9 cellular contexts compared by ENCODE assay signal in the genomic region with DNA sequence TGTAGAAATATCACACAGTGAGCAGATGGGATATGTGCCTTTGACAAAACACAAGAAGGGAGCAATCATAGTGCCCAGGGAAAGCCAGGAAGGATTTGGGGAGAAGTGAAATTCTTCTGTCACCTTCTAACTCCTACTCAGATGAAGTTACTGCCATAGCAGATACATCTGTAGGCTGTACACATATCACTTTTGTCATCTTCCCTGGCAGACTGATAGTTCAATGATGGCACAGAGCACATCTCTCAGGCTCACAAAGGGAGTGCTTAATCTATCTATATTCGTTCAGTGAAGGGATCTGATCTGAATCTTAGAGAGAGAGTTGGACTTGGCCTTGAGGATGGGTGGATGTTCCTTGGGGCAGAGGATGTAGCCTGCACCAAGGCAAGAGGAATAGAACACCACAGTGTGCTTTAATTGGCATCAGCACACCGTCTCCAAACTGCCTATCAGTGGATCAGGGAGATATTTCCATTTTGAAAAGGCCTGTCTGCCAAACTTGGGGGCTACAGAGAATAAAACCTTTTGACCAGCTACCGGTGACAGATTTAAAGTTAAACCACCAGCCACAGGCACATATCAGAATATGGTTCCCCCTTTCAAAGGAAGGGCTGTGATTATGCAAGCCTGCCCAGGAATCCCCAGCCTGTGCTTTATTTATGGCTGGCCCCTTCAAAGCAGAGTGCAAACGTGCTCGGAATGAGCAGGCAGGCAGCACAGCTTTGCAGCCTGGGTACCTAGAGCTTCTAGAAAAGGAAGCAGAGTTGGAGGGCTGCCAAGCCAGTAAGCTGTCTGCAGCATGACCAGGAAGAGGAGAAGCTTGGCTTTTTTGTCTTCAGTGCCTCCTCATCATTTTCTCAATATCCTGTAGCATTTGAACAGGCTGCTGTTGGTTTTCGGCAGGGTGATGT.
A peak's percentile ranks its signal among the peaks of the same experiment; 100 is the strongest.
DNase-seq lines count a peak whose midpoint lies in the region; ATAC-seq and TF ChIP-seq lines count a peak whose summit lies in the region.
"Had no signal": no experiment of that assay in that cellular context is flagged by ENCODE, and none has a peak within 500 bp of the region (broad histone marks: within the 10 kb centered on the region; RNA-seq: fewer than 3 reads in every experiment).

No MANE protein-coding gene starts in this region.

- H3K36me3 ChIP-seq in PC-3 (ENCODE audit: low read depth, low read length), result no peaks in the 10 kb centered on the region
- no peaks in the 10 kb centered on the region for H3K36me3 ChIP-seq in hepatocyte (replicated peaks; ENCODE audit: insufficient read depth, low read depth)

- no peaks in the 10 kb centered on the region for H3K27me3 ChIP-seq in PC-3 (ENCODE audit: low read length)
- H3K27me3 ChIP-seq in hepatocyte, result no peaks in the 10 kb centered on the region

- BruUV-seq in PC-3 (replicated peaks; lab: Mats Ljungman, UMichigan), result no TSS peak

- H3K79me2 ChIP-seq in PC-3 (ENCODE audit: low read length) (no peaks in the 10 kb centered on the region), hepatocyte (no peaks in the 10 kb centered on the region)

- no peak overlapping the region; the same call in 1 of the 2 replicates for H3K9ac ChIP-seq in PC-3 (ENCODE audit: low read length)

- H3K27ac ChIP-seq in PC-3 (ENCODE audit: low read length), result peak overlapping the region; percentile 95
- H3K27ac ChIP-seq in hepatocyte, result no peak overlapping the region
- H3K27ac ChIP-seq: A549 had no signal

- 64% methylated on average over 6 of the region's 6 CpGs for WGBS in hepatocyte (ENCODE audit: low lambda C conversion rate, missing lambda C conversion rate)

- no peaks in the 10 kb centered on the region for H3F3A ChIP-seq in PC-3 (ENCODE audit: low read length, unreplicated experiment)

- H3K9me2 ChIP-seq in PC-3 (replicated peaks; ENCODE audit: low read length) (no peaks in the 10 kb centered on the region), hepatocyte (replicated peaks; ENCODE audit: insufficient read depth) (no peaks in the 10 kb centered on the region)

- DNase-seq in NCI-H1105 treated with DMSO at 0.1 percent for 48 hours (lab: John Stamatoyannopoulos, UW) (peak; percentile 24), NCI-H1105 (lab: John Stamatoyannopoulos, UW) (no peak), PC-3 (peak; percentile 70), hepatocyte (ENCODE audit: low spot score) (peak; percentile 77), germinal center (ENCODE audit: low spot score) (no peak)
- DNase-seq in activated effector memory CD4-positive, alpha-beta T cell treated with anti-CD3 and anti-CD28 coated beads, Interleukin-2, amount 50 U/mL, for 16 hours, result peak; percentile 82
- DNase-seq in stimulated activated CD4-positive, alpha-beta T cell treated with anti-CD3 and anti-CD28 coated beads, Interleukin-2, amount 100 ng/mL, for 48 hours, result peak; percentile 30 to 42

- intact Hi-C loops in PC-3 (cut with micrococcal nuclease), result no loop called here

- CTCF ChIA-PET in PC-3 (lab: Charles Lee), result no interaction called here

- TF ChIP-seq CTCF in PC-3 (conservative IDR thresholded peaks at IDR 0.05; ENCODE audit: low read depth, low read length) (no peak), hepatocyte (IDR thresholded peaks at IDR 0.05; ENCODE audit: poor library complexity) (no peak)

- peak overlapping the region; percentile 75 for H3K4me2 ChIP-seq in PC-3 (ENCODE audit: low read length)
- no peak overlapping the region for H3K4me2 ChIP-seq in hepatocyte
- H3K4me2 ChIP-seq: A549 had no signal

- POLR2A ChIA-PET in PC-3 (lab: Charles Lee; ENCODE audit: unreplicated experiment), result no interaction called here

- ATAC-seq in HG03108 (IDR thresholded peaks at IDR 0.05; ENCODE audit: unreplicated experiment) (peak; percentile 87), PC-3 (peak; percentile 10)
- ATAC-seq: A549 had no signal

- H2AFZ ChIP-seq in PC-3 (ENCODE audit: low read length) (peak overlapping the region; percentile 35; the same call in 1 of the 2 replicates), hepatocyte (no peak overlapping the region)

- H3K9me3 ChIP-seq in PC-3 (ENCODE audit: low read length) (peaks cover 4% of the 10 kb centered on the region; the same call in 1 of the 2 replicates), hepatocyte (ENCODE audit: low read depth) (no peaks in the 10 kb centered on the region)
- H3K9me3 ChIP-seq: A549 had no signal

- peaks cover 36% of the 10 kb centered on the region for H3K4me1 ChIP-seq in PC-3 (ENCODE audit: insufficient read depth, low read length)
- H3K4me1 ChIP-seq in hepatocyte (ENCODE audit: insufficient read depth), result peaks cover 4% of the 10 kb centered on the region
- H3K4me1 ChIP-seq: A549 had no signal

- H4K20me1 ChIP-seq in PC-3 (ENCODE audit: low read length) (no peaks in the 10 kb centered on the region), hepatocyte (ENCODE audit: insufficient read depth, poor library complexity, severe bottlenecking) (no peaks in the 10 kb centered on the region)

- H3K4me3 ChIP-seq in PC-3 (ENCODE audit: low read length), result no peak overlapping the region
- H3K4me3 ChIP-seq in hepatocyte, result no peak overlapping the region
- H3K4me3 ChIP-seq: A549 had no signal

Comparison
In these comparisons a context has a peak if more than half of its experiments do, and no peak if none do; other contexts are left out.
1. DNase-seq: peak in NCI-H1105 treated with DMSO at 0.1 percent for 48 hours (single experiment), PC-3 (single experiment), activated effector memory CD4-positive, alpha-beta T cell treated with anti-CD3 and anti-CD28 coated beads, Interleukin-2, amount 50 U/mL, for 16 hours (single experiment), hepatocyte (single experiment) and stimulated activated CD4-positive, alpha-beta T cell treated with anti-CD3 and anti-CD28 coated beads, Interleukin-2, amount 100 ng/mL, for 48 hours (2 of 2); none in NCI-H1105 (single experiment) and germinal center (single experiment).